In genomic region chr13:20142019-20142926, GRCh38 we compare ENCODE assay signal across 32 cellular contexts. TPM values are rescaled to one million over a fixed set of nuclear protein-coding genes. Genes with fewer than 3 reads are reported as not detected.
DNase-seq lines count a peak whose midpoint lies in the region; ATAC-seq, FAIRE-seq and TF ChIP-seq lines count a peak whose summit lies in the region.
"Had no signal": no experiment of that assay in that cellular context is flagged by ENCODE, and none has a peak within 500 bp of the region (broad histone marks: within the 10 kb centered on the region; RNA-seq: fewer than 3 reads in every experiment).

No MANE protein-coding gene starts in this region.

- H3K27me3 Mint-ChIP-seq in astrocyte (ENCODE audit: low read depth, unreplicated experiment), result peaks cover 56% of the 10 kb centered on the region

- peak overlapping the region; percentile 72 for H2BK120ac ChIP-seq in neuronal stem cell (ENCODE audit: low read depth, low read length)

- no peak overlapping the region for H3K4me3 Mint-ChIP-seq in astrocyte (ENCODE audit: unreplicated experiment)
- H3K4me3 Mint-ChIP-seq: activated T-cell treated with anti-CD3 and anti-CD28 coated beads, Interleukin-2, amount 50 U/mL, for 4 hours; central memory CD8-positive, alpha-beta T cell; dendritic cell treated with granulocyte-macrophage colony-stimulating factor and Interleukin-4, amounts not matched to agents 40 ng/mL and 50 ng/mL, for 4 days had no signal

- no peaks in the 10 kb centered on the region for H3K79me2 ChIP-seq in astrocyte (ENCODE audit: insufficient read depth, low read length)

- H3K9me3 ChIP-seq in cardiac muscle cell (ENCODE audit: low read depth) (no peaks in the 10 kb centered on the region), astrocyte (ENCODE audit: insufficient read depth, low read depth, low read length) (peaks cover 3% of the 10 kb centered on the region), neuronal stem cell (replicated peaks in 1 of 2; ENCODE audit: control insufficient read depth in 2 of 2, insufficient read depth in 1 of 2, low read depth in 1 of 2, low read length in 2 of 2) (no peaks in the 10 kb centered on the region), thoracic aorta (no peaks in the 10 kb centered on the region)
- H3K9me3 ChIP-seq: A549, neutrophil, SJSA1 had no signal

- FAIRE-seq in astrocyte (lab: Jason Lieb, UNC), result no peak
- FAIRE-seq: A549, GM18507, GM19239, HepG2, RCC 7860, urothelium cell line had no signal

- no peak overlapping the region for H3K23ac ChIP-seq in neuronal stem cell (ENCODE audit: low read depth, low read length, poor library complexity)

- H3K4me1 ChIP-seq in cardiac muscle cell (ENCODE audit: low read depth), result peaks cover 85% of the 10 kb centered on the region
- H3K4me1 ChIP-seq in astrocyte (ENCODE audit: insufficient read depth, low read length), result no peaks in the 10 kb centered on the region
- no peaks in the 10 kb centered on the region for H3K4me1 ChIP-seq in neuronal stem cell (ENCODE audit: control insufficient read depth in 2 of 2, insufficient read depth in 1 of 2, low read depth in 1 of 2, low read length in 2 of 2)
- H3K4me1 ChIP-seq in thoracic aorta (ENCODE audit: control insufficient read depth in 1 of 2, low read depth in 2 of 2), result peaks cover 0 to 9% of the 10 kb centered on the region in 2 donors
- H3K4me1 ChIP-seq: A549, SJSA1 had no signal

- peak overlapping the region; percentile 35 for H2BK12ac ChIP-seq in neuronal stem cell (ENCODE audit: low read length)

- no peak overlapping the region for H3K4ac ChIP-seq in neuronal stem cell (ENCODE audit: low read length)

- H4K91ac ChIP-seq in neuronal stem cell (ENCODE audit: low read depth, low read length, poor library complexity), result no peak overlapping the region

- no peak overlapping the region for H2BK15ac ChIP-seq in neuronal stem cell (ENCODE audit: low read length)

- H3K36me3 ChIP-seq in cardiac muscle cell (peaks cover 18% of the 10 kb centered on the region), astrocyte (ENCODE audit: insufficient read depth, low read length) (no peaks in the 10 kb centered on the region), neuronal stem cell (replicated peaks in 1 of 2; ENCODE audit: control insufficient read depth in 2 of 2, insufficient read depth in 2 of 2, low read length in 2 of 2) (no peaks in the 10 kb centered on the region), thoracic aorta (no peaks in the 10 kb centered on the region)
- H3K36me3 ChIP-seq: neutrophil, SJSA1, WERI-Rb-1 had no signal

- H3K27ac Mint-ChIP-seq in astrocyte (ENCODE audit: unreplicated experiment), result no peak overlapping the region
- H3K27ac Mint-ChIP-seq: dendritic cell treated with granulocyte-macrophage colony-stimulating factor and Interleukin-4, amounts not matched to agents 40 ng/mL and 50 ng/mL, for 4 days; progenitor cell of endocrine pancreas; stimulated activated naive B cell treated with anti-CD40 and anti-IgM and Interleukin-4, amounts not matched to agents 10 μg/mL and 1 μg/mL and 100 μg/mL, for 72 hours; T-cell had no signal

- no CpG with 5 or more reads among the region's 84 CpGs for WGBS in neuronal stem cell (ENCODE audit: extremely low coverage in 2 of 2, insufficient read length in 2 of 2, insufficient replicate concordance in 1 of 2), 2 donors

- peak overlapping the region; percentile 43 for H2AK5ac ChIP-seq in neuronal stem cell (ENCODE audit: low read depth, low read length)

- no peak overlapping the region for H3K9ac ChIP-seq in astrocyte (ENCODE audit: low read length)
- no peak overlapping the region for H3K9ac ChIP-seq in neuronal stem cell (ENCODE audit: low read depth, low read length, poor library complexity)

- TF ChIP-seq CTCF in cardiac muscle cell (IDR thresholded peaks at IDR 0.05; ENCODE audit: low read depth, low read length) (no peak), astrocyte (IDR thresholded peaks at IDR 0.05; ENCODE audit: insufficient read depth, low read depth, low read length) (no peak), thoracic aorta (IDR thresholded peaks at IDR 0.05) (no peak)

- no peaks in the 10 kb centered on the region for H3K4me1 Mint-ChIP-seq in astrocyte (ENCODE audit: low read depth, unreplicated experiment)
- H3K4me1 Mint-ChIP-seq: central memory CD8-positive, alpha-beta T cell had no signal

- H3K27me3 ChIP-seq in cardiac muscle cell, result no peaks in the 10 kb centered on the region
- H3K27me3 ChIP-seq in astrocyte (ENCODE audit: insufficient read depth, low read length), result peaks cover 59% of the 10 kb centered on the region
- H3K27me3 ChIP-seq in neuronal stem cell (ENCODE audit: control insufficient read depth in 3 of 3, insufficient read depth in 3 of 3, low read depth in 1 of 3, low read length in 3 of 3), result peaks cover 0 to 49% (median 0%) of the 10 kb centered on the region in 3 experiments
- peaks cover 14% of the 10 kb centered on the region for H3K27me3 ChIP-seq in thoracic aorta (replicated peaks; ENCODE audit: insufficient read depth)

- peaks cover 3% of the 10 kb centered on the region for H3K79me1 ChIP-seq in neuronal stem cell (ENCODE audit: low read depth, low read length)

- H3K36me3 Mint-ChIP-seq in astrocyte (ENCODE audit: low read depth, unreplicated experiment), result peaks cover 4% of the 10 kb centered on the region
- H3K36me3 Mint-ChIP-seq: T-cell had no signal

- H3K9me3 Mint-ChIP-seq in astrocyte (ENCODE audit: unreplicated experiment), result no peaks in the 10 kb centered on the region
- H3K9me3 Mint-ChIP-seq: activated T-cell treated with anti-CD3 and anti-CD28 coated beads, Interleukin-2, amount 50 U/mL, for 4 hours; central memory CD8-positive, alpha-beta T cell; dendritic cell treated with granulocyte-macrophage colony-stimulating factor and Interleukin-4, amounts not matched to agents 40 ng/mL and 50 ng/mL, for 4 days; stimulated activated naive B cell treated with anti-CD40 and anti-IgM and Interleukin-4, amounts not matched to agents 10 μg/mL and 1 μg/mL and 100 μg/mL, for 72 hours; T-cell had no signal

- H2BK5ac ChIP-seq in neuronal stem cell (ENCODE audit: low read length), result no peak overlapping the region

- no peak for ATAC-seq in Right ventricle myocardium superior (ENCODE audit: poor library complexity)
- ATAC-seq in thoracic aorta (ENCODE audit: insufficient number of reproducible peaks, low FRiP score, low read depth), result no peak
- no peak for ATAC-seq in GM21390 (IDR thresholded peaks at IDR 0.05; ENCODE audit: unreplicated experiment)
- ATAC-seq in HG03045 (IDR thresholded peaks at IDR 0.05; ENCODE audit: unreplicated experiment), result no peak
- ATAC-seq: A549; esophagus mucosa; HepG2; stimulated activated naive B cell treated with anti-CD40 and anti-IgM and Interleukin-4, amounts not matched to agents 10 μg/mL and 1 μg/mL and 100 μg/mL, for 72 hours had no signal

- no peak overlapping the region for H3K4me3 ChIP-seq in cardiac muscle cell
- H3K4me3 ChIP-seq in astrocyte (ENCODE audit: insufficient read depth, low read depth, low read length), result no peak overlapping the region
- H3K4me3 ChIP-seq in neuronal stem cell (ENCODE audit: low read length in 2 of 2), result peak overlapping the region in 1 of 2 donors; percentile 29
- H3K4me3 ChIP-seq in thoracic aorta, result peak overlapping the region; percentile 15
- H3K4me3 ChIP-seq: A549, SJSA1 had no signal

- H4K8ac ChIP-seq in neuronal stem cell (ENCODE audit: low read depth, low read length), result no peak overlapping the region

- peak overlapping the region; percentile 48 for H3K18ac ChIP-seq in neuronal stem cell (ENCODE audit: low read length)

- no peak overlapping the region for H2AFZ ChIP-seq in astrocyte (ENCODE audit: low read depth, low read length)
- no peak overlapping the region for H2AFZ ChIP-seq in neuronal stem cell (ENCODE audit: low read length)

- H3K27ac ChIP-seq in cardiac muscle cell (peak overlapping the region; percentile 94), astrocyte (ENCODE audit: low read depth, low read length) (no peak overlapping the region), neuronal stem cell (replicated peaks; ENCODE audit: low read length) (no peak overlapping the region), thoracic aorta (no peak overlapping the region)
- H3K27ac ChIP-seq: A549, neutrophil, SJSA1, WERI-Rb-1 had no signal

- H3K14ac ChIP-seq in neuronal stem cell (ENCODE audit: low read length), result peak overlapping the region; percentile 71

- no peaks in the 10 kb centered on the region for H4K20me1 ChIP-seq in astrocyte (ENCODE audit: insufficient read depth, low read length)

- DNase-seq in cardiac muscle cell (ENCODE audit: low read depth in 1 of 2, low spot score in 1 of 2), result no peak
- DNase-seq in Right ventricle myocardium superior, result no peak
- no peak for DNase-seq in astrocyte (ENCODE audit: low read depth)
- DNase-seq in neuronal stem cell (ENCODE audit: low spot score), result no peak
- no peak for DNase-seq in thoracic aorta (ENCODE audit: low spot score)
- no peak for DNase-seq in NCI-H345 treated with DMSO at 0.1 percent for 48 hours (lab: John Stamatoyannopoulos, UW; ENCODE audit: unreplicated experiment)
- DNase-seq: activated CD4-positive, alpha-beta T cell treated with anti-CD3 and anti-CD28 coated beads for 48 hours; activated T-cell treated with anti-CD3 and anti-CD28 coated beads, Interleukin-2, amount 50 U/mL, for 4 hours; EL; foreskin fibroblast; islet precursor cell; Karpas-422; MV-4-11; NCI-H1436; NCI-H2081 treated with DMSO at 0.1 percent for 48 hours; stimulated activated naive B cell treated with anti-CD40 and anti-IgM and Interleukin-4, amounts not matched to agents 10 μg/mL and 1 μg/mL and 100 μg/mL, for 72 hours; T-cell; WERI-Rb-1 had no signal

- H3K4me2 ChIP-seq in astrocyte (ENCODE audit: low read length), result peak overlapping the region; percentile 19
- no peak overlapping the region for H3K4me2 ChIP-seq in neuronal stem cell (ENCODE audit: insufficient read depth, low read length, poor library complexity, severe bottlenecking)
- H3K4me2 ChIP-seq: A549 had no signal

- intact Hi-C loops in Right ventricle myocardium superior (cut with DNase I), result no loop called here

RNA-seq across cellular contexts. Expression of gene GJA3, which starts 18.6 kb away (rescaled TPM):
- total RNA-seq in cardiac muscle cell (189 and 201 TPM in 2 replicates), Right ventricle myocardium superior (13.9 TPM), astrocyte (0.59 and 0.72 TPM in 2 replicates), thoracic aorta (under 1 TPM in 1 of 2 donors, not detected in 1; under 0.01 TPM)
- polyA plus RNA-seq in cardiac muscle cell, result 123 and 136 TPM in 2 replicates
- polyA plus RNA-seq in neuronal stem cell (2013, experiment 1 of 2), result 0.21 TPM
- polyA plus RNA-seq in neuronal stem cell (2013, experiment 2 of 2), result 0.28 TPM
- total RNA-seq: SJSA1 had no signal

RNA-seq across cellular contexts. Expression of gene GJB2, which starts 50.5 kb away (rescaled TPM):
- 2.9 and 5.9 TPM in 2 replicates for total RNA-seq in cardiac muscle cell
- polyA plus RNA-seq in cardiac muscle cell, result 4.7 and 6.6 TPM in 2 replicates
- 0.38 TPM for total RNA-seq in Right ventricle myocardium superior
- total RNA-seq in astrocyte, result 4.6 and 23.2 TPM in 2 replicates
- polyA plus RNA-seq in neuronal stem cell (2013, experiment 1 of 2), result 0.08 TPM
- 0.03 TPM for polyA plus RNA-seq in neuronal stem cell (2013, experiment 2 of 2)
- 1 to 10 TPM in 1 of 2 donors, under 1 TPM in 1; 0.27 to 1.1 TPM for total RNA-seq in thoracic aorta
- total RNA-seq: SJSA1 had no signal

Comparison
In these comparisons a context has a peak if more than half of its experiments do, and no peak if none do; other contexts are left out.
1. RNA of gene GJA3, which starts 18.6 kb away (total RNA-seq): 189 to 201 TPM in cardiac muscle cell; 13.9 TPM in Right ventricle myocardium superior (single experiment), 0.59 to 0.72 TPM in astrocyte and under 0.01 TPM in thoracic aorta; every median in the first group is over 10 times any median in the second.